Comparison of ENCODE assay signal across 9 cellular contexts in genomic region chr1:116990612-116991151, GRCh38. TPM values are rescaled to one million over a fixed set of nuclear protein-coding genes. Genes with fewer than 3 reads are reported as not detected.
DNase-seq lines count a peak whose midpoint lies in the region; ATAC-seq and TF ChIP-seq lines count a peak whose summit lies in the region.
"Had no signal": no experiment of that assay in that cellular context is flagged by ENCODE, and none has a peak within 500 bp of the region (broad histone marks: within the 10 kb centered on the region; RNA-seq: fewer than 3 reads in every experiment).

No MANE protein-coding gene starts in this region.

- H3K27ac Mint-ChIP-seq in activated CD8-positive, alpha-beta T cell treated with anti-CD3 and anti-CD28 coated beads for 36 hours, result no peak overlapping the region

- no peaks in the 10 kb centered on the region for H4K20me1 ChIP-seq in MM.1S (ENCODE audit: insufficient read depth, low read length)

- in situ Hi-C loops in brain microvascular endothelial cell (cut with HindIII; ENCODE audit: low pct_ligation_motif_present, low sequenced_read_pairs), result no loop called here

- H2AFZ ChIP-seq in MM.1S (ENCODE audit: low read length), result no peak overlapping the region

- H3K9me3 Mint-ChIP-seq in activated CD8-positive, alpha-beta T cell treated with anti-CD3 and anti-CD28 coated beads for 36 hours, result peaks cover 2% of the 10 kb centered on the region

- H3K4me3 ChIP-seq in brain microvascular endothelial cell (ENCODE audit: low read depth, low read length), result no peak overlapping the region
- no peak overlapping the region for H3K4me3 ChIP-seq in thyroid gland (replicated peaks in 1 of 3)
- no peak overlapping the region for H3K4me3 ChIP-seq in MM.1S (ENCODE audit: low read length)

- no peak for TF ChIP-seq CTCF in brain microvascular endothelial cell (IDR thresholded peaks at IDR 0.05; ENCODE audit: low read depth, low read length, missing control alignments)
- TF ChIP-seq CTCF in thyroid gland (IDR thresholded peaks at IDR 0.05), result no peak
- no peak for TF ChIP-seq CTCF in MM.1S (IDR thresholded peaks at IDR 0.05; ENCODE audit: low read length)
- TF ChIP-seq CTCF in activated CD8-positive, alpha-beta T cell treated with anti-CD3 and anti-CD28 coated beads for 36 hours (IDR thresholded peaks at IDR 0.05), result no peak

- no peaks in the 10 kb centered on the region for H3K27me3 Mint-ChIP-seq in activated CD8-positive, alpha-beta T cell treated with anti-CD3 and anti-CD28 coated beads for 36 hours

- peaks cover 49% of the 10 kb centered on the region for H3K4me1 Mint-ChIP-seq in activated CD8-positive, alpha-beta T cell treated with anti-CD3 and anti-CD28 coated beads for 36 hours (ENCODE audit: low read depth)

- H3K9me2 ChIP-seq in MM.1S (replicated peaks; ENCODE audit: insufficient read depth, low read length), result no peaks in the 10 kb centered on the region

- no peak overlapping the region for H3K4me3 Mint-ChIP-seq in activated CD8-positive, alpha-beta T cell treated with anti-CD3 and anti-CD28 coated beads for 36 hours

- H3K36me3 ChIP-seq in brain microvascular endothelial cell (replicated peaks), result no peaks in the 10 kb centered on the region
- peaks cover 0 to 4% of the 10 kb centered on the region in 2 donors for H3K36me3 ChIP-seq in thyroid gland
- H3K36me3 ChIP-seq in MM.1S (replicated peaks; ENCODE audit: insufficient read depth, low read length), result no peaks in the 10 kb centered on the region

- no peak overlapping the region for H3K4me2 ChIP-seq in MM.1S (ENCODE audit: low read depth, low read length)

- ATAC-seq in activated CD8-positive, alpha-beta T cell treated with anti-CD3 and anti-CD28 coated beads for 36 hours, result no peak

- WGBS in thyroid gland, 2 donors, result 82 to 88% methylated on average over 12 of the region's 12 CpGs

- POLR2A ChIA-PET in activated CD8-positive, alpha-beta T cell treated with anti-CD3 and anti-CD28 coated beads for 36 hours (lab: Charles Lee), result interaction anchor here (0.9 kb wide), 1 partner anchor 252 kb away, joined by 3 read pairs; no protein-coding TSS in a partner anchor

- no peaks in the 10 kb centered on the region for H3K27me3 ChIP-seq in brain microvascular endothelial cell (replicated peaks)
- H3K27me3 ChIP-seq in thyroid gland, result no peaks in the 10 kb centered on the region
- no peaks in the 10 kb centered on the region for H3K27me3 ChIP-seq in MM.1S (replicated peaks; ENCODE audit: insufficient read depth, low read length)

- no peak overlapping the region for H3K9ac ChIP-seq in MM.1S (ENCODE audit: low read length)

- H3K36me3 Mint-ChIP-seq in activated CD8-positive, alpha-beta T cell treated with anti-CD3 and anti-CD28 coated beads for 36 hours (ENCODE audit: low read depth), result peaks cover 6% of the 10 kb centered on the region

- H3K79me2 ChIP-seq in MM.1S (ENCODE audit: low read length), result no peaks in the 10 kb centered on the region

- H3K4me1 ChIP-seq in thyroid gland (no peaks in the 10 kb centered on the region), MM.1S (ENCODE audit: low read length) (no peaks in the 10 kb centered on the region)

- H3K9me3 ChIP-seq in thyroid gland (no peaks in the 10 kb centered on the region), MM.1S (replicated peaks; ENCODE audit: insufficient read depth, low read length) (no peaks in the 10 kb centered on the region)

- intact Hi-C loops in thyroid gland (cut with DNase I), result no loop called here
- intact Hi-C loops in activated CD8-positive, alpha-beta T cell treated with anti-CD3 and anti-CD28 coated beads for 36 hours (cut with micrococcal nuclease), result no loop called here

- DNase-seq in NCI-H1694 treated with DMSO at 0.1 percent for 48 hours (lab: John Stamatoyannopoulos, UW) (peak; percentile 53), brain microvascular endothelial cell (peak; percentile 94), iris pigment epithelial cell (ENCODE audit: low read depth) (peak; percentile 10), thyroid gland (peak; percentile 29 to 34), MM.1S (no peak)
- no peak for DNase-seq in activated naive CD4-positive, alpha-beta T cell treated with Interleukin-2 at 50 U/mL for 16 hours
- no peak for DNase-seq in stimulated activated naive CD4-positive, alpha-beta T cell treated with Interleukin-2 at 50 U/mL for 16 hours (lab: John Stamatoyannopoulos, UW)
- DNase-seq in activated CD8-positive, alpha-beta T cell treated with anti-CD3 and anti-CD28 coated beads for 36 hours, result no peak
- DNase-seq: activated naive CD4-positive, alpha-beta T cell had no signal

- H3F3A ChIP-seq in MM.1S (ENCODE audit: insufficient read depth, low read length), result no peaks in the 10 kb centered on the region

- peak overlapping the region; percentile 96 for H3K27ac ChIP-seq in brain microvascular endothelial cell
- no peak overlapping the region for H3K27ac ChIP-seq in thyroid gland
- no peak overlapping the region for H3K27ac ChIP-seq in MM.1S (ENCODE audit: low read length)

- CTCF ChIA-PET in activated CD8-positive, alpha-beta T cell treated with anti-CD3 and anti-CD28 coated beads for 36 hours (lab: Charles Lee), result no interaction called here

- no peak for TF ChIP-seq POLR2A in thyroid gland (IDR thresholded peaks at IDR 0.05)

RNA-seq across cellular contexts. Expression of gene CD101, which starts 10.9 kb away (rescaled TPM):
- 1 to 10 TPM in 1 of 4 donors, under 1 TPM in 3; 0.13 to 1.3 (median 0.73) TPM for total RNA-seq in thyroid gland
- 1 to 10 TPM; 2.5 to 3.2 TPM for total RNA-seq in activated CD8-positive, alpha-beta T cell treated with anti-CD3 and anti-CD28 coated beads for 36 hours

Comparison
In these comparisons a context has a peak if more than half of its experiments do, and no peak if none do; other contexts are left out.
1. DNase-seq: peak in NCI-H1694 treated with DMSO at 0.1 percent for 48 hours (single experiment), brain microvascular endothelial cell (single experiment), iris pigment epithelial cell (single experiment) and thyroid gland (2 of 2); none in MM.1S (single experiment), activated naive CD4-positive, alpha-beta T cell treated with Interleukin-2 at 50 U/mL for 16 hours (single experiment), stimulated activated naive CD4-positive, alpha-beta T cell treated with Interleukin-2 at 50 U/mL for 16 hours (single experiment) and activated CD8-positive, alpha-beta T cell treated with anti-CD3 and anti-CD28 coated beads for 36 hours (single experiment).